8 cellular contexts compared by ENCODE assay signal in the genomic region with DNA sequence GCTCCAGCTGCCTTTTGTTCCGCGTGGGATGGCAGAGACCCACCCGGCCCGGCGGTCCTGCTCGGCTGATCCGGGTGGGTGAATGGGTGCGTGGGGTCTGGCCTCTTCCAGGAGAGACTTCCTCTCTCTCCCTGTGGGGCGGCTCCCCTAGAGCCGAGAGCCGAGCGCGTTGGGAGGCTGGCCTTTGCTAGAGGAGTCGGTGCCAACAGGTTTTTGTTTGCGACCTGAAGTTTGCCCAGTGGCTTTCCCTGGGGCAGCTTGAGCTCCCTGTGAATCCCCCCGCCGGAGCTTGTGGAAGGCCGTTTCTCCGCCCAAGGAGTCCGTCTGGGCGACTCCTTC. TPM values are rescaled to one million over a fixed set of nuclear protein-coding genes. Genes with fewer than 3 reads are reported as not detected.
DNase-seq lines count a peak whose midpoint lies in the region; FAIRE-seq and TF ChIP-seq lines count a peak whose summit lies in the region.

No MANE protein-coding gene starts in this region.

- peaks cover 8% of the 10 kb centered on the region for H3K4me1 ChIP-seq in SJSA1 (replicated peaks)
- H3K4me1 ChIP-seq in effector memory CD4-positive, alpha-beta T cell (ENCODE audit: control insufficient read depth, insufficient read depth, low read length, poor library complexity, severe bottlenecking): peaks cover 8% of the 10 kb centered on the region
- peaks cover 5% of the 10 kb centered on the region for H3K4me1 ChIP-seq in mesodermal cell (ENCODE audit: control insufficient read depth, insufficient read depth, low read length, poor library complexity, severe bottlenecking)
- H3K4me1 ChIP-seq in tibial artery: peaks cover 0 to 45% (median 12%) of the 10 kb centered on the region in 4 donors

- FAIRE-seq in GM12892 (lab: Jason Lieb, UNC): no peak

- H3K27me3 ChIP-seq in SJSA1 (replicated peaks): no peaks in the 10 kb centered on the region
- no peaks in the 10 kb centered on the region for H3K27me3 ChIP-seq in effector memory CD4-positive, alpha-beta T cell (replicated peaks; ENCODE audit: control insufficient read depth, insufficient read depth, low read length, poor library complexity, severe bottlenecking)
- no peaks in the 10 kb centered on the region for H3K27me3 ChIP-seq in tibial artery

- intact Hi-C loops in tibial artery (cut with DNase I; ENCODE audit: low total_unique reads): no loop called here

- H3K4me3 ChIP-seq in SJSA1 (peak overlapping the region; percentile 98), mesodermal cell (ENCODE audit: extremely low read depth, insufficient read depth, low read length, poor library complexity, severe bottlenecking) (peak overlapping the region; percentile 95), tibial artery (peak overlapping the region; percentile 76 to 86)
- H3K4me3 ChIP-seq in effector memory CD4-positive, alpha-beta T cell (ENCODE audit: insufficient read depth, low read depth, low read length, poor library complexity, severe bottlenecking): peak overlapping the region; percentile 91

- DNase-seq in activated CD8-positive, alpha-beta memory T cell treated with anti-CD3 and anti-CD28 coated beads for 24 hours: peak; percentile 61
- DNase-seq in activated CD8-positive, alpha-beta memory T cell treated with anti-CD3 and anti-CD28 coated beads, Interleukin-2, amount 50 U/mL, for 4 hours: no peak
- DNase-seq in SJSA1 (ENCODE audit: low read depth in 1 of 2, low spot score in 2 of 2) (peak in 1 of 2 experiments; percentile 26), tibial artery (peak; percentile 32 to 76), GM12892 (ENCODE audit: insufficient read length) (no peak), SW 1271 (lab: John Stamatoyannopoulos, UW) (no peak)
- no peak for DNase-seq in effector memory CD4-positive, alpha-beta T cell

- no peak for TF ChIP-seq POLR2A in GM12892 (IDR thresholded peaks at IDR 0.05; ENCODE audit: low read depth, low read length)

- WGBS in mesodermal cell (ENCODE audit: insufficient coverage in 2 of 2), 2 experiments: 2 to 4% methylated on average over 9 to 16 of the region's 21 CpGs

- H3K36me3 ChIP-seq in SJSA1 (peaks cover 4% of the 10 kb centered on the region), mesodermal cell (ENCODE audit: control insufficient read depth, insufficient read depth, low read length) (peaks cover 13% of the 10 kb centered on the region), tibial artery (no peaks in the 10 kb centered on the region)
- H3K36me3 ChIP-seq in effector memory CD4-positive, alpha-beta T cell (ENCODE audit: control insufficient read depth, insufficient read depth, low read length): no peaks in the 10 kb centered on the region

- TF ChIP-seq CTCF in tibial artery (IDR thresholded peaks at IDR 0.05): no peak

- H3K9me3 ChIP-seq in SJSA1 (replicated peaks) (no peaks in the 10 kb centered on the region), mesodermal cell (ENCODE audit: control insufficient read depth, low read length) (no peaks in the 10 kb centered on the region), tibial artery (no peaks in the 10 kb centered on the region)
- H3K9me3 ChIP-seq in effector memory CD4-positive, alpha-beta T cell (ENCODE audit: control insufficient read depth, low read length): no peaks in the 10 kb centered on the region

- H3K27ac ChIP-seq in SJSA1: peak overlapping the region; percentile 66
- no peak overlapping the region for H3K27ac ChIP-seq in effector memory CD4-positive, alpha-beta T cell (ENCODE audit: insufficient read depth, low read length, poor library complexity, severe bottlenecking)
- H3K27ac ChIP-seq in mesodermal cell (ENCODE audit: low read depth, low read length, severe bottlenecking): peak overlapping the region; percentile 30
- H3K27ac ChIP-seq in tibial artery: peak overlapping the region; percentile 83 to 93

RNA-seq across cellular contexts. Expression of gene EPN2, which starts 1.0 kb away (rescaled TPM):
- 15.7 and 19.9 TPM in 2 replicates for total RNA-seq in SJSA1 (2014; rRNA removed; shearing (Covaris generic))
- polyA plus RNA-seq in mesodermal cell (2013, experiment 1 of 2): 37.4 TPM
- 33.4 TPM for polyA plus RNA-seq in mesodermal cell (2013, experiment 2 of 2)
- 8.7 TPM for polyA plus RNA-seq in GM12892 (2012; ENCODE audit: missing spikeins)

Comparison
In these comparisons a context has a peak if more than half of its experiments do, and no peak if none do; other contexts are left out.
1. DNase-seq: peak in activated CD8-positive, alpha-beta memory T cell treated with anti-CD3 and anti-CD28 coated beads for 24 hours (single experiment) and tibial artery (2 of 2); none in activated CD8-positive, alpha-beta memory T cell treated with anti-CD3 and anti-CD28 coated beads, Interleukin-2, amount 50 U/mL, for 4 hours (single experiment), effector memory CD4-positive, alpha-beta T cell (0 of 3), GM12892 (single experiment) and SW 1271 (0 of 2).
2. Peak in every context shown above with its lines, with median percentiles within 50 percentile points of each other: H3K4me3 ChIP-seq.